10 cellular contexts compared by ENCODE assay signal in the genomic region with DNA sequence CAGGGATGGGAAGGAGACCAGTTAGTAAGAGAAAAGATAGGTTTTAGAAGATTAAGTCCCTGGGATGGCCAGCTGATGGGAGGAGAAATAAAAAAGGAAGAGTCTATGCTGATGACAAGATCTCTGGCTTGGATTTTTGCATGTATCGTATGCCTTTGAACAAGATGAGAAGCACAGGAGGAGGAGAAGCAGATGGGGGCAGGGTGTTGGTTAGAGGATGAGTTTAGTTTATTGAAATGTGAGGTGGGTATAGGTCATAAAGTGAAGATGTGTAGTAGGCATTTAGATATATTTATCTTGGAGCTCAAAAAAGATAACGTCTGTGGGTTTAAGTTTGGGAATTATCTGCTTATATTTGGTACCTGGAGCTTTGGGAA. TPM values are rescaled to one million over a fixed set of nuclear protein-coding genes. Genes with fewer than 3 reads are reported as not detected.
A peak's percentile ranks its signal among the peaks of the same experiment; 100 is the strongest.
DNase-seq lines count a peak whose midpoint lies in the region; ATAC-seq, FAIRE-seq and TF ChIP-seq lines count a peak whose summit lies in the region.
"Had no signal": no experiment of that assay in that cellular context is flagged by ENCODE, and none has a peak within 500 bp of the region (broad histone marks: within the 10 kb centered on the region; RNA-seq: fewer than 3 reads in every experiment).

No MANE protein-coding gene starts in this region.

- POLR2A ChIA-PET in GM10248 (lab: Yijun Ruan, JAX) = no interaction called here

- H3K9me3 Mint-ChIP-seq in activated T-cell treated with anti-CD3 and anti-CD28 coated beads, Interleukin-2, amount 50 U/mL, for 4 hours = no peaks in the 10 kb centered on the region
- no peaks in the 10 kb centered on the region for H3K9me3 Mint-ChIP-seq in T-helper 2 cell treated with Interferon-gamma antibody and Interleukin-4, amounts not matched to agents 5 μg/mL and 100 μg/mL, for 36 hours
- H3K9me3 Mint-ChIP-seq: neural crest cell had no signal

- H3K36me3 Mint-ChIP-seq in activated T-cell treated with anti-CD3 and anti-CD28 coated beads, Interleukin-2, amount 50 U/mL, for 4 hours (ENCODE audit: insufficient read depth) = peaks cover 9% of the 10 kb centered on the region
- H3K36me3 Mint-ChIP-seq in T-helper 2 cell treated with Interferon-gamma antibody and Interleukin-4, amounts not matched to agents 5 μg/mL and 100 μg/mL, for 36 hours (ENCODE audit: low read depth) = peaks cover 11% of the 10 kb centered on the region

- peaks cover 12% of the 10 kb centered on the region for H3K4me1 Mint-ChIP-seq in activated T-cell treated with anti-CD3 and anti-CD28 coated beads, Interleukin-2, amount 50 U/mL, for 4 hours (ENCODE audit: low read depth)
- peaks cover 5% of the 10 kb centered on the region for H3K4me1 Mint-ChIP-seq in T-helper 2 cell treated with Interferon-gamma antibody and Interleukin-4, amounts not matched to agents 5 μg/mL and 100 μg/mL, for 36 hours (ENCODE audit: low read depth)
- H3K4me1 Mint-ChIP-seq: neural crest cell had no signal

- TF ChIP-seq CTCF in GM12875 (IDR thresholded peaks at IDR 0.05; ENCODE audit: borderline replicate concordance, insufficient read depth, low read depth, low read length) (no peak), fibroblast of the aortic adventitia (IDR thresholded peaks at IDR 0.05; ENCODE audit: insufficient read depth, low read length) (no peak), GM10248 (IDR thresholded peaks at IDR 0.05; ENCODE audit: control extremely low read depth, extremely low read depth, low read depth, missing control alignments) (no peak)

- DNase-seq in OCI-M1 (lab: John Stamatoyannopoulos, UW) (peak; percentile 68), fibroblast of the aortic adventitia (ENCODE audit: low read depth) (no peak), skeletal muscle cell (ENCODE audit: low read depth) (no peak), GM10248 (ENCODE audit: extremely low spot score) (no peak), RCC 7860 (ENCODE audit: low spot score) (no peak)
- no peak for DNase-seq in activated T-cell treated with anti-CD3 and anti-CD28 coated beads, Interleukin-2, amount 50 U/mL, for 4 hours
- no peak for DNase-seq in T-helper 2 cell treated with Interferon-gamma antibody and Interleukin-4, amounts not matched to agents 5 μg/mL and 100 μg/mL, for 36 hours (ENCODE audit: low spot score)
- DNase-seq: NCI-H748 treated with DMSO at 0.1 percent for 48 hours had no signal

- no peak for ATAC-seq in activated T-cell treated with anti-CD3 and anti-CD28 coated beads, Interleukin-2, amount 50 U/mL, for 4 hours

- peaks cover 3% of the 10 kb centered on the region for H3K27me3 Mint-ChIP-seq in activated T-cell treated with anti-CD3 and anti-CD28 coated beads, Interleukin-2, amount 50 U/mL, for 4 hours (ENCODE audit: low read depth)
- no peaks in the 10 kb centered on the region for H3K27me3 Mint-ChIP-seq in T-helper 2 cell treated with Interferon-gamma antibody and Interleukin-4, amounts not matched to agents 5 μg/mL and 100 μg/mL, for 36 hours (ENCODE audit: low read depth)

- CTCF ChIA-PET in GM10248 (lab: Yijun Ruan, JAX) = interaction anchor here (1.0 to 2.1 kb wide), 4 partner anchors 10 to 142 kb away, joined by 3 to 10 read pairs (median 4); no protein-coding TSS in a partner anchor

- H3K4me3 Mint-ChIP-seq in activated T-cell treated with anti-CD3 and anti-CD28 coated beads, Interleukin-2, amount 50 U/mL, for 4 hours = no peak overlapping the region
- no peak overlapping the region for H3K4me3 Mint-ChIP-seq in T-helper 2 cell treated with Interferon-gamma antibody and Interleukin-4, amounts not matched to agents 5 μg/mL and 100 μg/mL, for 36 hours
- H3K4me3 Mint-ChIP-seq: neural crest cell had no signal

- H3K4me3 ChIP-seq in GM12875 (ENCODE audit: low read depth, low read length) (peak overlapping the region; percentile 83), fibroblast of the aortic adventitia (ENCODE audit: low read depth, low read length) (peak overlapping the region; percentile 99), skeletal muscle cell (ENCODE audit: low read depth, low read length) (peak overlapping the region; percentile 79)

- no peak overlapping the region for H3K27ac Mint-ChIP-seq in T-helper 2 cell treated with Interferon-gamma antibody and Interleukin-4, amounts not matched to agents 5 μg/mL and 100 μg/mL, for 36 hours

- FAIRE-seq in RCC 7860 (lab: Jason Lieb, UNC) = no peak

RNA-seq across cellular contexts. Expression of a gene that starts 1.4 kb away (rescaled TPM):
- total RNA-seq in fibroblast of the aortic adventitia (ENCODE audit: low replicate concordance) = 30.7 and 41.7 TPM in 2 replicates
- total RNA-seq in activated T-cell treated with anti-CD3 and anti-CD28 coated beads, Interleukin-2, amount 50 U/mL, for 4 hours = 10 to 100 TPM; 46.3 to 47.9 (median 46.7) TPM

RNA-seq across cellular contexts. Expression of a gene that starts 43.4 kb away (rescaled TPM):
- 7.0 and 12.3 TPM in 2 replicates for total RNA-seq in fibroblast of the aortic adventitia (ENCODE audit: low replicate concordance)
- total RNA-seq in activated T-cell treated with anti-CD3 and anti-CD28 coated beads, Interleukin-2, amount 50 U/mL, for 4 hours = under 1 TPM; 0.16 to 0.27 (median 0.20) TPM

RNA-seq across cellular contexts. Expression of a gene that starts 45.7 kb away (rescaled TPM):
- total RNA-seq in fibroblast of the aortic adventitia (ENCODE audit: low replicate concordance) = 46.0 and 72.8 TPM in 2 replicates
- 10 to 100 TPM; 31.0 to 37.1 (median 36.9) TPM for total RNA-seq in activated T-cell treated with anti-CD3 and anti-CD28 coated beads, Interleukin-2, amount 50 U/mL, for 4 hours
